8 cellular contexts compared by ENCODE assay signal in the genomic region with DNA sequence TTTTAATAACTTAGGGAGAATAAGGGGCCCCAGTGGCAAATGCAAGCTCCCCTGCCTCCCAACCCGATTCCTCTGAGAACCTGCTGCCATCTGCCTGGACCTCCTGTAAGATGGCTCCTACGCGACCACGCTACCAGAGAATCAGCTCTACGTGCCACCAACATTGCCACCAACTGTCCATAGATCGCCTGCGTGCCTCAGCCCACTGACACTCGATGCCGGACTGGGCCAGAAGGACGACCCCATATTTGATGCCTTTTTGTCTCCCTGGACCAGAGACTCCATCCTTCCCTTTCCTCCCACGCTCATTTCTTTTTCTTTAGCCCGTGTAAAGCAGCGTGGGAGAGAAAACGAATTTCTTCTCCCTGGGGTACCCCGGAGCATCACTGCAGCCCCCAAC. TPM values are rescaled to one million over a fixed set of nuclear protein-coding genes. Genes with fewer than 3 reads are reported as not detected.
DNase-seq lines count a peak whose midpoint lies in the region; ATAC-seq and TF ChIP-seq lines count a peak whose summit lies in the region.

No MANE protein-coding gene starts in this region.

- peak overlapping the region; percentile 91 for H3K27ac ChIP-seq in SJSA1
- H3K27ac ChIP-seq in tibial nerve, result peak overlapping the region; percentile 80 to 96 (median 89)

- H3K4me1 ChIP-seq in SJSA1 (replicated peaks) (peaks cover 41% of the 10 kb centered on the region), tibial nerve (peaks cover 0 to 40% (median 10%) of the 10 kb centered on the region in 4 donors)

- no peak for TF ChIP-seq POLR2A in tibial nerve (IDR thresholded peaks at IDR 0.05)

- no peak for TF ChIP-seq CTCF in mesothelial cell of epicardium (IDR thresholded peaks at IDR 0.05; ENCODE audit: unreplicated experiment)
- no peak for TF ChIP-seq CTCF in tibial nerve (IDR thresholded peaks at IDR 0.05)

- H3K27me3 Mint-ChIP-seq in dendritic cell treated with granulocyte-macrophage colony-stimulating factor and Interleukin-4, amounts not matched to agents 40 ng/mL and 50 ng/mL, for 4 days, result peaks cover 7% of the 10 kb centered on the region
- H3K27me3 Mint-ChIP-seq in mesothelial cell of epicardium (ENCODE audit: low read depth), result no peaks in the 10 kb centered on the region

- TF ChIP-seq EP300 in tibial nerve (IDR thresholded peaks at IDR 0.05), result no peak

- H3K4me3 Mint-ChIP-seq in dendritic cell treated with granulocyte-macrophage colony-stimulating factor and Interleukin-4, amounts not matched to agents 40 ng/mL and 50 ng/mL, for 4 days, result peak overlapping the region; percentile 82
- peak overlapping the region; percentile 78 for H3K4me3 Mint-ChIP-seq in mesothelial cell of epicardium

- peaks cover 21% of the 10 kb centered on the region for H3K4me1 Mint-ChIP-seq in dendritic cell treated with granulocyte-macrophage colony-stimulating factor and Interleukin-4, amounts not matched to agents 40 ng/mL and 50 ng/mL, for 4 days (ENCODE audit: low read depth)
- peaks cover 25% of the 10 kb centered on the region for H3K4me1 Mint-ChIP-seq in mesothelial cell of epicardium

- intact Hi-C loops in dendritic cell treated with granulocyte-macrophage colony-stimulating factor and Interleukin-4, amounts not matched to agents 40 ng/mL and 50 ng/mL, for 4 days (cut with micrococcal nuclease), result no loop called here

- ATAC-seq in GM19452 (IDR thresholded peaks at IDR 0.05; ENCODE audit: unreplicated experiment) (peak; percentile 9), HG03520 (IDR thresholded peaks at IDR 0.05; ENCODE audit: unreplicated experiment) (peak; percentile 14)

- H3K36me3 ChIP-seq in SJSA1, result peaks cover 20% of the 10 kb centered on the region
- peaks cover 0 to 5% (median 0%) of the 10 kb centered on the region in 3 donors for H3K36me3 ChIP-seq in tibial nerve

- DNase-seq in DMS53 (lab: John Stamatoyannopoulos, UW), result peak; percentile 77
- peak in 1 of 2 experiments; percentile 57 for DNase-seq in SJSA1 (ENCODE audit: low read depth in 1 of 2, low spot score in 2 of 2)
- DNase-seq in mesothelial cell of epicardium (ENCODE audit: low spot score in 2 of 2, unreplicated experiment in 2 of 2), result peak in 1 of 2 experiments; percentile 54
- peak in 1 of 2 donors; percentile 18 for DNase-seq in tibial nerve (ENCODE audit: low spot score in 2 of 2)
- DNase-seq in T1000 (lab: John Stamatoyannopoulos, UW), result no peak

- H3K4me3 ChIP-seq in SJSA1 (peak overlapping the region; percentile 88), tibial nerve (peak overlapping the region; percentile 56 to 90 (median 76))

- H3K9me3 Mint-ChIP-seq in dendritic cell treated with granulocyte-macrophage colony-stimulating factor and Interleukin-4, amounts not matched to agents 40 ng/mL and 50 ng/mL, for 4 days, result no peaks in the 10 kb centered on the region
- H3K9me3 Mint-ChIP-seq in mesothelial cell of epicardium, result no peaks in the 10 kb centered on the region

- WGBS in tibial nerve, 2 donors, result 3 to 7% methylated on average over 15 of the region's 15 CpGs

- H3K9me3 ChIP-seq in SJSA1 (replicated peaks) (no peaks in the 10 kb centered on the region), tibial nerve (no peaks in the 10 kb centered on the region)

- H3K27ac Mint-ChIP-seq in dendritic cell treated with granulocyte-macrophage colony-stimulating factor and Interleukin-4, amounts not matched to agents 40 ng/mL and 50 ng/mL, for 4 days, result peak overlapping the region; percentile 18
- H3K27ac Mint-ChIP-seq in mesothelial cell of epicardium, result peak overlapping the region; percentile 90

- H3K27me3 ChIP-seq in SJSA1 (replicated peaks) (no peaks in the 10 kb centered on the region), tibial nerve (no peaks in the 10 kb centered on the region)

- H3K36me3 Mint-ChIP-seq in dendritic cell treated with granulocyte-macrophage colony-stimulating factor and Interleukin-4, amounts not matched to agents 40 ng/mL and 50 ng/mL, for 4 days (ENCODE audit: low read depth), result peaks cover 6% of the 10 kb centered on the region
- H3K36me3 Mint-ChIP-seq in mesothelial cell of epicardium, result peaks cover 5% of the 10 kb centered on the region

RNA-seq across cellular contexts. Expression of a gene that starts 0.6 kb away (rescaled TPM):
- total RNA-seq in SJSA1 (2014; rRNA removed; shearing (Covaris generic)), result 21.1 and 25.4 TPM in 2 replicates
- total RNA-seq in mesothelial cell of epicardium (38.6 to 39.8 TPM (median 38.7 TPM) in 3 replicates), tibial nerve (10 to 100 TPM; 35.2 to 49.2 (median 42.2) TPM)

RNA-seq across cellular contexts. Expression of a gene that starts 0.6 kb away (rescaled TPM):
- total RNA-seq in SJSA1 (2014; rRNA removed; shearing (Covaris generic)), result not detected in 2 replicates
- total RNA-seq in mesothelial cell of epicardium (0.29 to 0.78 TPM (median 0.72 TPM) in 3 replicates), tibial nerve (1 to 10 TPM in 1 of 4 donors, under 1 TPM in 1, not detected in 2; 0.78 to 1.5 TPM)
